Comparison of ENCODE assay signal across 24 cellular contexts in the genomic region with DNA sequence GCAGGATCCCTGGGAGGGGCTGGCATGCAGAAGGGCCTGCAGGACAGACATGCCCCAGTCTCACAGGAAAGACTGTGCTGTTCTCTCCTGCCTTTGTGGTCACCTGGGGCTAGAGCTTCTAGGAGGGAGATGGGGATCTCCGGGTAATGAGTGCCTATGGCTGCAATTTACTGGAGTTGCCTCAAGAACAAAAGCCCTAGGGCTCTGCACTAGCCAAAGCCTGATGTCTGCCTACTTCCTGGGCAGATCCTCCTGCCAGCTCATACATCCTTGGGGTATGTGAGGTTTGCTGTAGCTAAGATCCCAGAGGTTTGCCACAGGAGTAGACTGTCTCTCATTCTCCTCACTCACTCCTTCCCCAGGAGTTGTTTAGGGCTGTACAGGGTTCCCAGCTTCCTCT.
DNase-seq lines count a peak whose midpoint lies in the region; FAIRE-seq and TF ChIP-seq lines count a peak whose summit lies in the region.
"Had no signal": no experiment of that assay in that cellular context is flagged by ENCODE, and none has a peak within 500 bp of the region (broad histone marks: within the 10 kb centered on the region; RNA-seq: fewer than 3 reads in every experiment).

No MANE protein-coding gene starts in this region.

- H4K20me1 ChIP-seq in H1 (replicated peaks in 1 of 2; ENCODE audit: control insufficient read depth in 1 of 2, insufficient read depth in 2 of 2, low read length in 2 of 2) (no peaks in the 10 kb centered on the region), keratinocyte (ENCODE audit: control insufficient read depth, extremely low read depth, insufficient read depth, low read length) (no peaks in the 10 kb centered on the region), OCI-LY7 (ENCODE audit: insufficient read depth, low read length) (no peaks in the 10 kb centered on the region)

- H3K4me3 ChIP-seq in H1 (ENCODE audit: extremely low read depth in 1 of 4, insufficient read depth in 2 of 4, low read depth in 3 of 4, low read length in 4 of 4) (no peak overlapping the region), keratinocyte (ENCODE audit: control insufficient read depth in 2 of 3, extremely low read depth in 1 of 3, insufficient read depth in 2 of 3, low read depth in 1 of 3, low read length in 3 of 3) (no peak overlapping the region), tibial nerve (no peak overlapping the region), sigmoid colon (no peak overlapping the region), OCI-LY7 (ENCODE audit: low read depth, low read length, poor library complexity, severe bottlenecking) (no peak overlapping the region)
- H3K4me3 ChIP-seq: MG63, SJCRH30 had no signal

- POLR2A ChIA-PET in H1 (lab: Charles Lee; ENCODE audit: partially characterized antibody) = no interaction called here
- POLR2A ChIA-PET in OCI-LY7 (lab: Charles Lee) = no interaction called here

- intact Hi-C loops in sigmoid colon (cut with DNase I) (no loop called here), OCI-LY7 (cut with micrococcal nuclease; ENCODE audit: unreplicated experiment) (no loop called here)

- H2BK12ac ChIP-seq in H1 (ENCODE audit: low read depth, low read length) = no peak overlapping the region

- H4K91ac ChIP-seq in H1 (replicated peaks; ENCODE audit: insufficient read length, low read length) = no peak overlapping the region

- no peak for TF ChIP-seq RAD21 in H1 (IDR thresholded peaks at IDR 0.05 in 1 of 2, conservative IDR thresholded peaks at IDR 0.05 in 1 of 2; ENCODE audit: low read depth in 2 of 2, low read length in 2 of 2)

- H3K79me2 ChIP-seq in H1 (ENCODE audit: control insufficient read depth in 1 of 2, insufficient read depth in 2 of 2, low read length in 2 of 2) (no peaks in the 10 kb centered on the region), keratinocyte (ENCODE audit: control insufficient read depth, insufficient read depth, low read length) (no peaks in the 10 kb centered on the region), OCI-LY7 (ENCODE audit: insufficient read depth, low read depth, low read length) (no peaks in the 10 kb centered on the region)

- no peaks in the 10 kb centered on the region for H3K9me1 ChIP-seq in keratinocyte (ENCODE audit: control insufficient read depth, extremely low read depth, insufficient read depth, low read length)

- H3K9me2 ChIP-seq in OCI-LY7 (ENCODE audit: insufficient read depth, low read length) = no peaks in the 10 kb centered on the region

- H2BK20ac ChIP-seq in H1 (ENCODE audit: low read length) = no peak overlapping the region

- no peaks in the 10 kb centered on the region for H3K23me2 ChIP-seq in H1 (ENCODE audit: low read depth, low read length)

- no peak overlapping the region for H3K23ac ChIP-seq in H1 (ENCODE audit: insufficient read length)

- peak; percentile 6 for DNase-seq in ELF-1 (ENCODE audit: low read depth, low spot score)
- peak; percentile 83 for DNase-seq in NCI-H226
- no peak for DNase-seq in H1 (ENCODE audit: low read depth in 1 of 2, low spot score in 2 of 2)
- peak; percentile 9 for DNase-seq in keratinocyte (ENCODE audit: low read depth, low spot score)
- DNase-seq in tibial nerve (ENCODE audit: low spot score in 2 of 2) = no peak
- DNase-seq in SKM-1 treated with dmso at 0.1 percent for 144 hours (lab: John Stamatoyannopoulos, UW; ENCODE audit: unreplicated experiment) = no peak
- DNase-seq in sigmoid colon = no peak
- DNase-seq in OCI-LY7 (ENCODE audit: low spot score) = no peak
- DNase-seq: AML-193; C1 segment of cervical spinal cord; CD8-positive, alpha-beta T cell; DND-41; HCEC 1CT; Karpas-422; MG63; NCI-H1092; NCI-H1436; NCI-H187 treated with DMSO at 0.1 percent for 48 hours; NCI-H2107; NCI-H510A; NCI-H774; NK-92 treated with Interleukin-12 subunit alpha and Interleukin-12 subunit beta, amount 100 ng/mL, for 24 hours; SJCRH30 had no signal

- H3K27ac ChIP-seq in H1 (ENCODE audit: low read depth, low read length) (no peak overlapping the region), keratinocyte (ENCODE audit: control insufficient read depth, insufficient read depth, low read length) (no peak overlapping the region), tibial nerve (no peak overlapping the region), sigmoid colon (no peak overlapping the region), OCI-LY7 (ENCODE audit: low read depth, low read length, poor library complexity, severe bottlenecking) (no peak overlapping the region)
- H3K27ac ChIP-seq: SJCRH30 had no signal

- H3K4me1 ChIP-seq in H1 (replicated peaks in 1 of 4; ENCODE audit: control insufficient read depth in 3 of 4, insufficient read depth in 4 of 4, low read length in 3 of 4) (no peaks in the 10 kb centered on the region; a peak in 2 of 7 replicates), keratinocyte (ENCODE audit: control insufficient read depth, extremely low read depth, insufficient read depth, low read length) (no peaks in the 10 kb centered on the region), tibial nerve (no peaks in the 10 kb centered on the region), sigmoid colon (no peaks in the 10 kb centered on the region), OCI-LY7 (ENCODE audit: insufficient read depth, low read length, poor library complexity, severe bottlenecking) (no peaks in the 10 kb centered on the region)

- no peak overlapping the region for H3K56ac ChIP-seq in H1 (replicated peaks; ENCODE audit: insufficient read length, low read depth, low read length)

- H3K14ac ChIP-seq in H1 (ENCODE audit: insufficient read length) = no peak overlapping the region

- TF ChIP-seq EP300 in H1 (IDR thresholded peaks at IDR 0.05; ENCODE audit: borderline replicate concordance in 1 of 2, low read depth in 2 of 2, low read length in 2 of 2) = no peak
- TF ChIP-seq EP300 in tibial nerve (IDR thresholded peaks at IDR 0.05) = no peak
- TF ChIP-seq EP300 in sigmoid colon (IDR thresholded peaks at IDR 0.05) = no peak

- H3K9me3 ChIP-seq in H1 (ENCODE audit: insufficient read depth in 2 of 2, low read depth in 1 of 2, low read length in 1 of 2) (no peaks in the 10 kb centered on the region), keratinocyte (ENCODE audit: control insufficient read depth, low read depth, low read length) (no peaks in the 10 kb centered on the region), tibial nerve (no peaks in the 10 kb centered on the region), sigmoid colon (no peaks in the 10 kb centered on the region), OCI-LY7 (ENCODE audit: low read length) (no peaks in the 10 kb centered on the region)
- H3K9me3 ChIP-seq: MG63, SJCRH30 had no signal

- H4K8ac ChIP-seq in H1 (ENCODE audit: extremely low read depth, insufficient read depth, low read length) = no peak overlapping the region; the same call in 1 of the 2 replicates

- TF ChIP-seq CTCF in H1 (IDR thresholded peaks at IDR 0.05; ENCODE audit: control extremely low read depth in 1 of 3, insufficient read depth in 1 of 3, low read depth in 1 of 3, low read length in 3 of 3) (no peak), keratinocyte (optimal IDR thresholded peaks at IDR 0.05 in 1 of 3, IDR thresholded peaks at IDR 0.05 in 1 of 3, conservative IDR thresholded peaks at IDR 0.05 in 1 of 3; ENCODE audit: extremely low read depth in 1 of 3, insufficient read depth in 2 of 3, low read length in 3 of 3) (no peak), tibial nerve (IDR thresholded peaks at IDR 0.05) (no peak), sigmoid colon (IDR thresholded peaks at IDR 0.05) (no peak), OCI-LY7 (conservative IDR thresholded peaks at IDR 0.05; ENCODE audit: low read length) (no peak)

- no peak for TF ChIP-seq POLR2A in H1 (IDR thresholded peaks at IDR 0.05; ENCODE audit: control extremely low read depth in 1 of 2, low read depth in 2 of 2, low read length in 2 of 2)
- TF ChIP-seq POLR2A in tibial nerve (IDR thresholded peaks at IDR 0.05) = no peak
- TF ChIP-seq POLR2A in sigmoid colon (IDR thresholded peaks at IDR 0.05) = no peak

- CTCF ChIA-PET in H1 (lab: Charles Lee; ENCODE audit: partially characterized antibody) (interaction anchor here (1.3 to 1.5 kb wide), 4 partner anchors 10 to 222 kb away, joined by 3 read pairs; no protein-coding TSS in a partner anchor), OCI-LY7 (lab: Charles Lee; ENCODE audit: unreplicated experiment) (no interaction called here)

- no peak overlapping the region for H4K5ac ChIP-seq in H1 (ENCODE audit: insufficient read length, low read depth, low read length)

- H2BK15ac ChIP-seq in H1 (ENCODE audit: low read length) = no peak overlapping the region

- WGBS in H1 (ENCODE audit: extremely low coverage in 1 of 2, insufficient coverage in 1 of 2, insufficient read length in 1 of 2, insufficient replicate concordance in 2 of 2, low coverage in 1 of 2, low lambda C conversion rate in 2 of 2, missing lambda C conversion rate in 1 of 2), 2 experiments = 83% methylated on average over 1 of the region's 1 CpG; no CpG with 5 or more reads in 1 of the 2 experiments
- WGBS in tibial nerve, 2 donors = 50 to 80% methylated on average over 1 of the region's 1 CpG
- WGBS in sigmoid colon, 2 donors = 75% methylated on average over 1 of the region's 1 CpG

- no peaks in the 10 kb centered on the region for H3K27me3 ChIP-seq in H1 (replicated peaks in 1 of 4; ENCODE audit: control insufficient read depth in 3 of 4, extremely low read depth in 1 of 4, insufficient read depth in 3 of 4, low read length in 3 of 4)
- H3K27me3 ChIP-seq in keratinocyte (ENCODE audit: control insufficient read depth, extremely low read depth, insufficient read depth, low read length) = no peaks in the 10 kb centered on the region
- no peaks in the 10 kb centered on the region for H3K27me3 ChIP-seq in tibial nerve
- no peaks in the 10 kb centered on the region for H3K27me3 ChIP-seq in sigmoid colon
- H3K27me3 ChIP-seq: MG63, SJCRH30 had no signal

- no peaks in the 10 kb centered on the region for H3K79me1 ChIP-seq in H1 (ENCODE audit: low read depth, low read length)

- FAIRE-seq in H1 (lab: Jason Lieb, UNC) (no peak), keratinocyte (lab: Jason Lieb, UNC) (peak; percentile 68)
- FAIRE-seq: GM12891 had no signal

- dilution Hi-C loops in keratinocyte (cut with MboI; ENCODE audit: extremely low pct_ligation_motif_present, low sequenced_read_pairs) = no loop called here

- no peak overlapping the region for H3K4ac ChIP-seq in H1 (replicated peaks; ENCODE audit: insufficient read length, low read depth, low read length)

- H2BK5ac ChIP-seq in H1 (ENCODE audit: low read depth, low read length) = no peak overlapping the region

- no TSS peak for BruUV-seq in OCI-LY7 (replicated peaks; lab: Mats Ljungman, UMichigan)

- H3K18ac ChIP-seq in H1 (ENCODE audit: extremely low read depth, low read length) = no peak overlapping the region

- H3K9ac ChIP-seq in H1 (replicated peaks in 1 of 4; ENCODE audit: extremely low read depth in 1 of 4, low read depth in 3 of 4, low read length in 3 of 4) (no peak overlapping the region), keratinocyte (ENCODE audit: control insufficient read depth, extremely low read depth, insufficient read depth, low read length) (no peak overlapping the region)

- H2BK120ac ChIP-seq in H1 (replicated peaks; ENCODE audit: low read depth, low read length) = no peak overlapping the region

- H2AK5ac ChIP-seq in H1 (ENCODE audit: low read depth, low read length) = no peak overlapping the region

- no peaks in the 10 kb centered on the region for H3K36me3 ChIP-seq in H1 (ENCODE audit: control insufficient read depth in 2 of 4, insufficient read depth in 4 of 4, low read length in 3 of 4)
- H3K36me3 ChIP-seq in keratinocyte (ENCODE audit: control insufficient read depth in 2 of 2, extremely low read depth in 1 of 2, insufficient read depth in 2 of 2, low read length in 2 of 2) = no peaks in the 10 kb centered on the region
- H3K36me3 ChIP-seq in tibial nerve = no peaks in the 10 kb centered on the region
- no peaks in the 10 kb centered on the region for H3K36me3 ChIP-seq in sigmoid colon
- no peaks in the 10 kb centered on the region for H3K36me3 ChIP-seq in OCI-LY7 (ENCODE audit: insufficient read depth, low read length)
- H3K36me3 ChIP-seq: MG63, SJCRH30 had no signal

- no peak overlapping the region for H3K4me2 ChIP-seq in H1 (ENCODE audit: insufficient read depth in 1 of 2, low read depth in 2 of 2, low read length in 2 of 2)
- no peak overlapping the region for H3K4me2 ChIP-seq in keratinocyte (ENCODE audit: control insufficient read depth, extremely low read depth, insufficient read depth, low read depth, low read length)
- H3K4me2 ChIP-seq in OCI-LY7 (ENCODE audit: low read length) = no peak overlapping the region

- H2AFZ ChIP-seq in H1 (ENCODE audit: low read length) (0 out of 2 replicates have a peak overlapping the region, but pooled peaks have one; percentile 53), keratinocyte (ENCODE audit: control insufficient read depth, low read length) (no peak overlapping the region), OCI-LY7 (ENCODE audit: low read length) (no peak overlapping the region)

Comparison
In these comparisons a context has a peak if more than half of its experiments do, and no peak if none do; other contexts are left out.
1. DNase-seq: peak in ELF-1 (single experiment), NCI-H226 (single experiment) and keratinocyte (single experiment); none in H1 (0 of 2), tibial nerve (0 of 2), SKM-1 treated with dmso at 0.1 percent for 144 hours (single experiment), sigmoid colon (single experiment) and OCI-LY7 (single experiment).